Comparison of ENCODE assay signal across 22 cellular contexts in the genomic region with DNA sequence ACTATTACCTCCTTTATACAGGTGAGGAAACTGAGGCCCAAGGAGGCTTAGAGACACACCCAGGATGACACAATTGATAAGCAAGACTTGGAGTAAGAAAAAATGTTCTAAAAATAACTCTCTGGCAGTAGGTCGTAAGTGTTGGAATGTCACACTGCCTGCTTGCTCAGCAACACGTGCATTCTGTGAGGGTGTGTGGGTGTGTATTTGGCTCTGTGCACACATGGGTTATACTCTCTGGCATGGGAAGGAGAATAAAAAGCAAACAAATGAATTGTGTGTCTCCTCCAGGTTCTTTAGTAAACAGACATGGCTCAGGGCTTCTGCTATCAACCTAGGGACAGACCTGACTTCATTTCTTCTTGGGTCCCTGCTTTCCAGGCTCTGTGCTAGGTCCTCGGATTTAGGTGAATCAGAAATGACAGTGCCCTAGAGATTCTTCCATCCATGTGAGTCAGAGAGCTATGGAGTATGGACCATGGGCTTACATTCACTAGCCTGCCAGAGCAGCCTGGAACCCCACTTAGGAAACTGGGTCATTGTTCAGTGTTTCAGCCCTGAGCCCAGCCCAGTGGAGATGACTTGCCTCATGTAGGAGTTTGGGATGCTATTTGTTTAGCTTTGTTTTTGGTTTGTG.
DNase-seq lines count a peak whose midpoint lies in the region; ATAC-seq and TF ChIP-seq lines count a peak whose summit lies in the region.
"Had no signal": no experiment of that assay in that cellular context is flagged by ENCODE, and none has a peak within 500 bp of the region (broad histone marks: within the 10 kb centered on the region; RNA-seq: fewer than 3 reads in every experiment).

No MANE protein-coding gene starts in this region.

- intact Hi-C loops in PC-3 (cut with micrococcal nuclease), result no loop called here
- intact Hi-C loops in right lobe of liver (cut with DNase I), result no loop called here
- intact Hi-C loops in thyroid gland (cut with DNase I), result no loop called here

- H2AFZ ChIP-seq in PC-3 (ENCODE audit: low read length), result no peak overlapping the region

- POLR2A ChIA-PET in PC-3 (lab: Charles Lee; ENCODE audit: unreplicated experiment), result no interaction called here

- no peaks in the 10 kb centered on the region for H3F3A ChIP-seq in PC-3 (ENCODE audit: low read length, unreplicated experiment)

- no TSS peak for BruUV-seq in PC-3 (replicated peaks; lab: Mats Ljungman, UMichigan)

- CTCF ChIA-PET in PC-3 (lab: Charles Lee), result no interaction called here

- no peaks in the 10 kb centered on the region for H3K36me3 ChIP-seq in PC-3 (ENCODE audit: low read depth, low read length)
- H3K36me3 ChIP-seq in right lobe of liver, result no peaks in the 10 kb centered on the region
- H3K36me3 ChIP-seq in thyroid gland, result no peaks in the 10 kb centered on the region
- H3K36me3 ChIP-seq: breast epithelium had no signal

- no peak overlapping the region for H3K4me2 ChIP-seq in PC-3 (ENCODE audit: low read length)

- no peak overlapping the region for H3K9ac ChIP-seq in PC-3 (ENCODE audit: low read length)

- DNase-seq in PC-3 (peak; percentile 2), epithelial cell of esophagus (ENCODE audit: low read depth) (peak; percentile 18), right lobe of liver (peak; percentile 60 to 81 (median 62)), thyroid gland (peak; percentile 71), NCI-H2171 (lab: John Stamatoyannopoulos, UW) (no peak), GM19240 (ENCODE audit: insufficient read length, low spot score) (no peak)
- DNase-seq: activated CD4-positive, alpha-beta memory T cell treated with anti-CD3 and anti-CD28 coated beads for 36 hours; activated effector memory CD4-positive, alpha-beta T cell treated with Interleukin-2 at 50 U/mL for 16 hours; activated naive CD8-positive, alpha-beta T cell treated with anti-CD3 and anti-CD28 coated beads, Interleukin-2, amount 50 U/mL, for 24 hours; CD8-positive, alpha-beta T cell; DMS153; GF-D8; immature natural killer cell; KG1; MV-4-11; NCI-H1694 treated with DMSO at 0.1 percent for 48 hours; T-helper 9 cell had no signal

- 21% methylated on average over 3 of the region's 3 CpGs for WGBS in right lobe of liver (ENCODE audit: insufficient coverage, low coverage, low lambda C conversion rate, missing lambda C conversion rate)
- WGBS in thyroid gland, 2 donors, result 28 to 32% methylated on average over 3 of the region's 3 CpGs

- no peaks in the 10 kb centered on the region for H3K9me3 ChIP-seq in PC-3 (ENCODE audit: low read length)
- no peaks in the 10 kb centered on the region for H3K9me3 ChIP-seq in right lobe of liver
- no peaks in the 10 kb centered on the region for H3K9me3 ChIP-seq in thyroid gland
- H3K9me3 ChIP-seq: breast epithelium had no signal

- H3K4me1 ChIP-seq in PC-3 (ENCODE audit: insufficient read depth, low read length) (no peaks in the 10 kb centered on the region), right lobe of liver (peaks cover 0 to 9% (median 4%) of the 10 kb centered on the region in 4 donors), thyroid gland (peaks cover 6 to 10% of the 10 kb centered on the region in 2 donors)
- H3K4me1 ChIP-seq: breast epithelium had no signal

- TF ChIP-seq CTCF in PC-3 (conservative IDR thresholded peaks at IDR 0.05; ENCODE audit: low read depth, low read length) (no peak), epithelial cell of esophagus (IDR thresholded peaks at IDR 0.05; ENCODE audit: insufficient read depth, low read depth, low read length, missing control alignments) (no peak), right lobe of liver (IDR thresholded peaks at IDR 0.05) (no peak), thyroid gland (IDR thresholded peaks at IDR 0.05) (no peak)

- H3K27me3 ChIP-seq in PC-3 (ENCODE audit: low read length) (no peaks in the 10 kb centered on the region), right lobe of liver (no peaks in the 10 kb centered on the region), thyroid gland (no peaks in the 10 kb centered on the region)

- H3K4me3 ChIP-seq in PC-3 (ENCODE audit: low read length), result no peak overlapping the region
- no peak overlapping the region for H3K4me3 ChIP-seq in epithelial cell of esophagus (ENCODE audit: low read length)
- H3K4me3 ChIP-seq in right lobe of liver, result no peak overlapping the region
- no peak overlapping the region for H3K4me3 ChIP-seq in thyroid gland (replicated peaks in 1 of 3)
- H3K4me3 ChIP-seq: breast epithelium had no signal

- H3K9me2 ChIP-seq in PC-3 (replicated peaks; ENCODE audit: low read length), result no peaks in the 10 kb centered on the region

- H4K20me1 ChIP-seq in PC-3 (ENCODE audit: low read length), result no peaks in the 10 kb centered on the region

- TF ChIP-seq POLR2A in right lobe of liver (IDR thresholded peaks at IDR 0.05) (no peak), thyroid gland (IDR thresholded peaks at IDR 0.05) (no peak)

- no peaks in the 10 kb centered on the region for H3K79me2 ChIP-seq in PC-3 (ENCODE audit: low read length)

- no peak overlapping the region for H3K27ac ChIP-seq in PC-3 (ENCODE audit: low read length)
- no peak overlapping the region for H3K27ac ChIP-seq in right lobe of liver
- no peak overlapping the region for H3K27ac ChIP-seq in thyroid gland
- H3K27ac ChIP-seq: breast epithelium, RWPE1 had no signal

- no peak for ATAC-seq in PC-3
- peak; percentile 88 to 93 (median 89) for ATAC-seq in right lobe of liver
- no peak for ATAC-seq in HG02938 (IDR thresholded peaks at IDR 0.05; ENCODE audit: unreplicated experiment)
- ATAC-seq: activated naive CD8-positive, alpha-beta T cell treated with anti-CD3 and anti-CD28 coated beads, Interleukin-2, amount 50 U/mL, for 24 hours; CD8-positive, alpha-beta T cell; HCT116; WTC11 had no signal

Comparison
In these comparisons a context has a peak if more than half of its experiments do, and no peak if none do; other contexts are left out.
1. ATAC-seq: peak in right lobe of liver (4 of 4); none in PC-3 (single experiment) and HG02938 (single experiment).
2. DNase-seq: peak in PC-3 (single experiment), epithelial cell of esophagus (single experiment), right lobe of liver (3 of 3) and thyroid gland (2 of 2); none in NCI-H2171 (single experiment) and GM19240 (single experiment).